29 cellular contexts compared by ENCODE assay signal in genomic region chr11:67105964-67106363, GRCh38. TPM values are rescaled to one million over a fixed set of nuclear protein-coding genes. Genes with fewer than 3 reads are reported as not detected.
"Had no signal": no experiment of that assay in that cellular context is flagged by ENCODE, and none has a peak within 500 bp of the region (broad histone marks: within the 10 kb centered on the region; RNA-seq: fewer than 3 reads in every experiment).

No MANE protein-coding gene starts in this region.

- H3K27ac ChIP-seq: adrenal gland, cardiac muscle cell, colonic mucosa, gastrocnemius medialis, left ventricle myocardium inferior, neural progenitor cell, parathyroid adenoma, right atrium auricular region, testis, VCaP had no signal

- H3K4me3 Mint-ChIP-seq: activated CD4-positive, alpha-beta memory T cell treated with anti-CD3 and anti-CD28 coated beads for 36 hours; activated T-cell treated with anti-CD3 and anti-CD28 coated beads, Interleukin-2, amount 50 U/mL, for 4 hours; activated T-helper 17 cell treated with anti-CD3 and anti-CD28 coated beads, Interleukin-2, amount 50 U/mL, for 72 hours; brain; natural killer cell; neural progenitor cell had no signal

- H3K4me3 ChIP-seq: adrenal gland, cardiac muscle cell, colonic mucosa, gastrocnemius medialis, left ventricle myocardium inferior, lung, neural progenitor cell, right atrium auricular region, smooth muscle cell, testis had no signal

- DNase-seq: activated CD4-positive, alpha-beta memory T cell treated with anti-CD3 and anti-CD28 coated beads for 36 hours; activated CD4-positive, alpha-beta T cell treated with anti-CD3 and anti-CD28 coated beads for 48 hours; activated gamma-delta T cell treated with Interleukin-2 at 50 U/mL for 16 hours; activated T-cell treated with anti-CD3 and anti-CD28 coated beads, Interleukin-2, amount 50 U/mL, for 4 hours; aorta; cerebellar nuclear complex; colonic mucosa; effector CD8-positive, alpha-beta T cell; gastrocnemius medialis; glutamatergic neuron; left ventricle myocardium inferior; mesendoderm; natural killer cell; occipital lobe; stimulated activated CD4-positive, alpha-beta T cell treated with anti-CD3 and anti-CD28 coated beads, Interleukin-1b, Interleukin-23, amount 100 ng/mL, for 48 hours; stimulated activated naive CD4-positive, alpha-beta T cell; testis; trophoblast cell had no signal

- H2AFZ ChIP-seq: neural progenitor cell, parathyroid adenoma had no signal

- H3K9me3 Mint-ChIP-seq: activated CD4-positive, alpha-beta memory T cell treated with anti-CD3 and anti-CD28 coated beads for 36 hours; activated naive CD4-positive, alpha-beta T cell treated with anti-CD3 and anti-CD28 coated beads, Interleukin-2, amount 50 U/mL, for 72 hours; activated T-cell treated with anti-CD3 and anti-CD28 coated beads, Interleukin-2, amount 50 U/mL, for 4 hours; activated T-helper 17 cell treated with anti-CD3 and anti-CD28 coated beads, Interleukin-2, amount 50 U/mL, for 72 hours; natural killer cell; neural progenitor cell had no signal

- H3K36me3 ChIP-seq: adrenal gland, cardiac muscle cell, colonic mucosa, gastrocnemius medialis, left ventricle myocardium inferior, neural progenitor cell, right atrium auricular region had no signal

- H3K27me3 Mint-ChIP-seq: activated CD4-positive, alpha-beta memory T cell treated with anti-CD3 and anti-CD28 coated beads for 36 hours; activated T-helper 17 cell treated with anti-CD3 and anti-CD28 coated beads, Interleukin-2, amount 50 U/mL, for 72 hours had no signal

- H3K9ac ChIP-seq: neural progenitor cell, parathyroid adenoma had no signal

- H3K4me1 ChIP-seq: adrenal gland, colonic mucosa, neural progenitor cell, right atrium auricular region, testis had no signal

- ATAC-seq: activated naive CD4-positive, alpha-beta T cell treated with anti-CD3 and anti-CD28 coated beads, Interleukin-2, amount 50 U/mL, for 72 hours; activated T-cell treated with anti-CD3 and anti-CD28 coated beads, Interleukin-2, amount 50 U/mL, for 4 hours; activated T-helper 17 cell treated with anti-CD3 and anti-CD28 coated beads, Interleukin-2, amount 50 U/mL, for 72 hours; gastrocnemius medialis; natural killer cell had no signal

- H3K27ac Mint-ChIP-seq: activated CD4-positive, alpha-beta memory T cell treated with anti-CD3 and anti-CD28 coated beads for 36 hours; activated T-helper 17 cell treated with anti-CD3 and anti-CD28 coated beads, Interleukin-2, amount 50 U/mL, for 72 hours; natural killer cell; neural progenitor cell had no signal

- H3K27me3 ChIP-seq: adrenal gland, cardiac muscle cell, colonic mucosa, gastrocnemius medialis, neural progenitor cell, right atrium auricular region, testis had no signal

- H3K36me3 Mint-ChIP-seq: activated CD4-positive, alpha-beta memory T cell treated with anti-CD3 and anti-CD28 coated beads for 36 hours; activated naive CD4-positive, alpha-beta T cell treated with anti-CD3 and anti-CD28 coated beads, Interleukin-2, amount 50 U/mL, for 72 hours; brain; natural killer cell; neural progenitor cell had no signal

- H3K9me3 ChIP-seq: adrenal gland, colonic mucosa, gastrocnemius medialis, left ventricle myocardium inferior, right atrium auricular region, testis had no signal

- H3K79me2 ChIP-seq: parathyroid adenoma had no signal

- H3K4me2 ChIP-seq: neural progenitor cell, smooth muscle cell had no signal

RNA-seq across cellular contexts. Expression of gene RHOD, which starts 49.3 kb away (rescaled TPM):
- total RNA-seq: natural killer cell, occipital lobe had no signal
